1 cellular context compared by ENCODE assay signal in genomic region chr2:221529943-221530652, GRCh38.
TF ChIP-seq lines count a peak whose summit lies in the region.

No MANE protein-coding gene starts in this region.

TF ChIP-seq in SK-N-SH treated with all-trans-retinoic acid at 6 μM for 48 hours, 23 proteins besides CTCF, POLR2A, EP300 and RAD21 (continued from another document):
- TF ChIP-seq ISL1 (CRISPR knock-in tag; IDR thresholded peaks at IDR 0.05): no peak
- no peak for TF ChIP-seq ZFP30 (CRISPR knock-in tag; IDR thresholded peaks at IDR 0.05)
- no peak for TF ChIP-seq CSDC2 (CRISPR knock-in tag; IDR thresholded peaks at IDR 0.05)
